Comparison of ENCODE assay signal across 9 cellular contexts in genomic region chr2:109637749-109638570, GRCh38. TPM values are rescaled to one million over a fixed set of nuclear protein-coding genes. Genes with fewer than 3 reads are reported as not detected.
A peak's percentile ranks its signal among the peaks of the same experiment; 100 is the strongest.
DNase-seq lines count a peak whose midpoint lies in the region; ATAC-seq lines count a peak whose summit lies in the region.
"Had no signal": no experiment of that assay in that cellular context is flagged by ENCODE, and none has a peak within 500 bp of the region (broad histone marks: within the 10 kb centered on the region; RNA-seq: fewer than 3 reads in every experiment).

No MANE protein-coding gene starts in this region.

- intact Hi-C loops in sciatic nerve (cut with DNase I), result no loop called here

- no peak overlapping the region for H3K4me3 Mint-ChIP-seq in stimulated activated memory B cell treated with anti-CD40 and anti-IgM and Interleukin-4, amounts not matched to agents 10 μg/mL and 1 μg/mL and 100 μg/mL, for 72 hours

- H3K9me3 Mint-ChIP-seq in stimulated activated memory B cell treated with anti-CD40 and anti-IgM and Interleukin-4, amounts not matched to agents 10 μg/mL and 1 μg/mL and 100 μg/mL, for 72 hours, result no peaks in the 10 kb centered on the region

- no peak overlapping the region for H3K27ac Mint-ChIP-seq in stimulated activated memory B cell treated with anti-CD40 and anti-IgM and Interleukin-4, amounts not matched to agents 10 μg/mL and 1 μg/mL and 100 μg/mL, for 72 hours

- peak; percentile 84 for ATAC-seq in HG02885 (IDR thresholded peaks at IDR 0.05; ENCODE audit: poor library complexity, unreplicated experiment)
- ATAC-seq in sciatic nerve, result peak; percentile 62
- ATAC-seq in stimulated activated memory B cell treated with anti-CD40 and anti-IgM and Interleukin-4, amounts not matched to agents 10 μg/mL and 1 μg/mL and 100 μg/mL, for 72 hours, result no peak

- DNase-seq in SIG-M5 treated with dmso at 0.1 percent for 504 hours (lab: John Stamatoyannopoulos, UW; ENCODE audit: unreplicated experiment) (peak; percentile 69), SIG-M5 (lab: John Stamatoyannopoulos, UW) (no peak), SKM-1 treated with dmso at 0.1 percent for 144 hours (lab: John Stamatoyannopoulos, UW; ENCODE audit: unreplicated experiment) (peak; percentile 59), sciatic nerve (ENCODE audit: low spot score) (no peak), A172 (ENCODE audit: low spot score) (no peak), NCI-H526 (lab: John Stamatoyannopoulos, UW) (no peak)
- DNase-seq: nucleus accumbens had no signal

- peaks cover 17% of the 10 kb centered on the region for H3K27me3 Mint-ChIP-seq in stimulated activated memory B cell treated with anti-CD40 and anti-IgM and Interleukin-4, amounts not matched to agents 10 μg/mL and 1 μg/mL and 100 μg/mL, for 72 hours

- H3K4me1 Mint-ChIP-seq in stimulated activated memory B cell treated with anti-CD40 and anti-IgM and Interleukin-4, amounts not matched to agents 10 μg/mL and 1 μg/mL and 100 μg/mL, for 72 hours, result no peaks in the 10 kb centered on the region

- no peaks in the 10 kb centered on the region for H3K36me3 Mint-ChIP-seq in stimulated activated memory B cell treated with anti-CD40 and anti-IgM and Interleukin-4, amounts not matched to agents 10 μg/mL and 1 μg/mL and 100 μg/mL, for 72 hours

RNA-seq across cellular contexts. Expression of gene SOWAHC, which starts 23.8 kb away (rescaled TPM):
- 30.9 TPM for total RNA-seq in sciatic nerve
- 15.1 and 17.5 TPM in 2 replicates for total RNA-seq in A172 (2014; rRNA removed; shearing (Covaris generic))

RNA-seq across cellular contexts. Expression of gene SEPTIN10, which starts 24.2 kb away (rescaled TPM):
- 135 TPM for total RNA-seq in sciatic nerve
- 102 and 149 TPM in 2 replicates for total RNA-seq in A172 (2014; rRNA removed; shearing (Covaris generic))

Comparison
In these comparisons a context has a peak if more than half of its experiments do, and no peak if none do; other contexts are left out.
1. DNase-seq: peak in SIG-M5 treated with dmso at 0.1 percent for 504 hours (single experiment) and SKM-1 treated with dmso at 0.1 percent for 144 hours (single experiment); none in SIG-M5 (single experiment), sciatic nerve (single experiment), A172 (single experiment) and NCI-H526 (0 of 2).